ENCODE assay signal across 24 cellular contexts in the genomic region with DNA sequence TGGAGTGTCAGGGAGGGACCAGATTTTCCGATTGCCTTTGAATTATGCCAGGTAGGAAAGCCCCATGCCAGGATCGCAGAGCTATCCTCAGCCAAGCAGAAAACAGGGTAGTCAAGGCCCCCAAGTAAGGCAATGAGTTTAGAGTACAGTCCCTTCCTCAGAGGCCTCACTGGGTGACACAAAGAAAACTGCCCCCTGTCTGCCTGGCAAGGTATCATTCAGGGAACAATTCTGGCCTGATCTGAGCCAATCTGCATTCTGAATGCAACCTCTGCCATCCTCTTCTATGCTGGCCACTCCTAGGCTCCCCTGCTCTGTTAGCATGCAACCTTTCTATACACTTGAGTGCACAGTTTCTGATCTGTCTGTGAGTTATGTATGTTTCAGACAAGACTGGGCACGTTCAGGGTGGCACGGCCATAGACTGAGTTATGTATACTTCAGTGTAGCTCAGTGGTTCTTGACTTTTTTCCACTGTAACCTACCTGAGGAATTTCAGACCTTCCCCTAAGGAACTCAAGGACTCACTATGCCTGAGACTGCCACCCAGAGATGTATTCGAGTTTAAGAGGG.
DNase-seq lines count a peak whose midpoint lies in the region; ATAC-seq, FAIRE-seq and TF ChIP-seq lines count a peak whose summit lies in the region.
"Had no signal": no experiment of that assay in that cellular context is flagged by ENCODE, and none has a peak within 500 bp of the region (broad histone marks: within the 10 kb centered on the region; RNA-seq: fewer than 3 reads in every experiment).

No MANE protein-coding gene starts in this region.

- H3K27me3 Mint-ChIP-seq in CD4-positive, alpha-beta memory T cell = peaks cover 0 to 1% of the 10 kb centered on the region in 2 donors
- H3K27me3 Mint-ChIP-seq: natural killer cell treated with Interleukin-12 subunit alpha and Interleukin-12 subunit beta and Interleukin-15 and Interleukin-18, amount 100 ng/mL, for 72 hours had no signal

- peak; percentile 33 to 54; a peak in 3 of 4 replicates for TF ChIP-seq RAD21 in H1 (IDR thresholded peaks at IDR 0.05 in 1 of 2, conservative IDR thresholded peaks at IDR 0.05 in 1 of 2; ENCODE audit: low read depth in 2 of 2, low read length in 2 of 2)

- intact Hi-C loops in cardiac septum (cut with DNase I) = no loop called here
- intact Hi-C loops in heart right ventricle (cut with DNase I) = no loop called here
- intact Hi-C loops in CD4-positive, alpha-beta memory T cell (cut with micrococcal nuclease) = no loop called here

- no peak overlapping the region for H3K4me2 ChIP-seq in H1 (ENCODE audit: insufficient read depth in 1 of 2, low read depth in 2 of 2, low read length in 2 of 2)
- H3K4me2 ChIP-seq: KMS-11 had no signal

- no peak overlapping the region for H2BK15ac ChIP-seq in H1 (ENCODE audit: low read length)

- no peak overlapping the region for H3K27ac Mint-ChIP-seq in CD4-positive, alpha-beta memory T cell
- H3K27ac Mint-ChIP-seq: activated T-cell treated with anti-CD3 and anti-CD28 coated beads, Interleukin-2, amount 50 U/mL, for 72 hours; natural killer cell treated with Interleukin-12 subunit alpha and Interleukin-12 subunit beta and Interleukin-15 and Interleukin-18, amount 100 ng/mL, for 72 hours had no signal

- no peaks in the 10 kb centered on the region for H3K4me1 Mint-ChIP-seq in CD4-positive, alpha-beta memory T cell
- H3K4me1 Mint-ChIP-seq: central memory CD8-positive, alpha-beta T cell had no signal

- 93 to 95% methylated on average over 5 of the region's 5 CpGs for WGBS in heart right ventricle, 2 donors
- WGBS in H1 (ENCODE audit: extremely low coverage in 1 of 2, insufficient coverage in 1 of 2, insufficient read length in 1 of 2, insufficient replicate concordance in 2 of 2, low coverage in 1 of 2, low lambda C conversion rate in 2 of 2, missing lambda C conversion rate in 1 of 2), 2 experiments = 91% methylated on average over 5 of the region's 5 CpGs; no CpG with 5 or more reads in 1 of the 2 experiments

- no peaks in the 10 kb centered on the region for H3K79me1 ChIP-seq in H1 (ENCODE audit: low read depth, low read length)

- no peak overlapping the region for H4K5ac ChIP-seq in H1 (ENCODE audit: insufficient read length, low read depth, low read length)

- no peak overlapping the region for H3K4me3 Mint-ChIP-seq in CD4-positive, alpha-beta memory T cell
- H3K4me3 Mint-ChIP-seq: activated T-cell treated with anti-CD3 and anti-CD28 coated beads, Interleukin-2, amount 50 U/mL, for 72 hours; central memory CD8-positive, alpha-beta T cell; natural killer cell treated with Interleukin-12 subunit alpha and Interleukin-12 subunit beta and Interleukin-15 and Interleukin-18, amount 100 ng/mL, for 72 hours had no signal

- H3K36me3 ChIP-seq in heart right ventricle = no peaks in the 10 kb centered on the region
- H3K36me3 ChIP-seq in H1 (ENCODE audit: control insufficient read depth in 2 of 4, insufficient read depth in 4 of 4, low read length in 3 of 4) = no peaks in the 10 kb centered on the region
- H3K36me3 ChIP-seq in CD4-positive, alpha-beta memory T cell (ENCODE audit: insufficient read depth, low read length) = no peaks in the 10 kb centered on the region
- H3K36me3 ChIP-seq: BE2C, left ventricle myocardium inferior, right lobe of liver, upper lobe of right lung had no signal

- TF ChIP-seq POLR2A in H1 (IDR thresholded peaks at IDR 0.05; ENCODE audit: control extremely low read depth in 1 of 2, low read depth in 2 of 2, low read length in 2 of 2) = no peak

- H3K27me3 ChIP-seq in heart right ventricle (no peaks in the 10 kb centered on the region), H1 (replicated peaks in 1 of 4; ENCODE audit: control insufficient read depth in 3 of 4, extremely low read depth in 1 of 4, insufficient read depth in 3 of 4, low read length in 3 of 4) (no peaks in the 10 kb centered on the region)
- H3K27me3 ChIP-seq in CD4-positive, alpha-beta memory T cell (ENCODE audit: insufficient read depth, low read length) = no peaks in the 10 kb centered on the region
- H3K27me3 ChIP-seq: BE2C, right lobe of liver, upper lobe of right lung had no signal

- H3K18ac ChIP-seq in H1 (ENCODE audit: extremely low read depth, low read length) = no peak overlapping the region

- H3K9me3 Mint-ChIP-seq in CD4-positive, alpha-beta memory T cell = peaks cover 0 to 2% (median 0%) of the 10 kb centered on the region in 8 donors
- H3K9me3 Mint-ChIP-seq: activated T-cell treated with anti-CD3 and anti-CD28 coated beads, Interleukin-2, amount 50 U/mL, for 72 hours; central memory CD8-positive, alpha-beta T cell; natural killer cell treated with Interleukin-12 subunit alpha and Interleukin-12 subunit beta and Interleukin-15 and Interleukin-18, amount 100 ng/mL, for 72 hours had no signal

- no peak overlapping the region for H3K14ac ChIP-seq in H1 (ENCODE audit: insufficient read length)

- CTCF ChIA-PET in H1 (lab: Charles Lee; ENCODE audit: partially characterized antibody) = interaction anchor here (0.7 to 5.3 kb wide), 19 partner anchors 8 to 370 kb away, joined by 3 to 34 read pairs (median 3); no protein-coding TSS in a partner anchor
- CTCF ChIA-PET in CD4-positive, alpha-beta memory T cell (lab: Charles Lee; ENCODE audit: partially characterized antibody) = no interaction called here

- H3K4me3 ChIP-seq in heart right ventricle (no peak overlapping the region), H1 (ENCODE audit: extremely low read depth in 1 of 4, insufficient read depth in 2 of 4, low read depth in 3 of 4, low read length in 4 of 4) (no peak overlapping the region)
- H3K4me3 ChIP-seq in CD4-positive, alpha-beta memory T cell (ENCODE audit: low read length in 2 of 2) = no peak overlapping the region
- H3K4me3 ChIP-seq: left ventricle myocardium inferior, right lobe of liver, upper lobe of right lung had no signal

- H3K27ac ChIP-seq in heart right ventricle (no peak overlapping the region), H1 (ENCODE audit: low read depth, low read length) (no peak overlapping the region)
- H3K27ac ChIP-seq in CD4-positive, alpha-beta memory T cell (ENCODE audit: low read depth, low read length) = no peak overlapping the region
- H3K27ac ChIP-seq: KMS-11, left ventricle myocardium inferior, parathyroid adenoma, right lobe of liver, upper lobe of right lung had no signal

- no peak overlapping the region for H4K8ac ChIP-seq in H1 (ENCODE audit: extremely low read depth, insufficient read depth, low read length)

- no peak overlapping the region for H3K23ac ChIP-seq in H1 (ENCODE audit: insufficient read length)

- peaks cover 0 to 3% of the 10 kb centered on the region in 2 donors for H3K36me3 Mint-ChIP-seq in CD4-positive, alpha-beta memory T cell
- H3K36me3 Mint-ChIP-seq: natural killer cell treated with Interleukin-12 subunit alpha and Interleukin-12 subunit beta and Interleukin-15 and Interleukin-18, amount 100 ng/mL, for 72 hours had no signal

- no peak overlapping the region for H2AK5ac ChIP-seq in H1 (ENCODE audit: low read depth, low read length)

- H3K4me1 ChIP-seq in heart right ventricle (peaks cover 0 to 4% (median 0%) of the 10 kb centered on the region in 9 donors), H1 (replicated peaks in 1 of 4; ENCODE audit: control insufficient read depth in 3 of 4, insufficient read depth in 4 of 4, low read length in 3 of 4) (peaks cover 0 to 3% (median 1%) of the 10 kb centered on the region in 4 experiments; a peak in 3 of 7 replicates)
- no peaks in the 10 kb centered on the region for H3K4me1 ChIP-seq in CD4-positive, alpha-beta memory T cell (ENCODE audit: insufficient read depth, low read length)
- H3K4me1 ChIP-seq: left ventricle myocardium inferior, parathyroid adenoma, right lobe of liver, upper lobe of right lung had no signal

- no peak overlapping the region for H3K9ac ChIP-seq in H1 (replicated peaks in 1 of 4; ENCODE audit: extremely low read depth in 1 of 4, low read depth in 3 of 4, low read length in 3 of 4)
- H3K9ac ChIP-seq: KMS-11, parathyroid adenoma had no signal

- H2AFZ ChIP-seq in H1 (ENCODE audit: low read length) = no peak overlapping the region
- H2AFZ ChIP-seq: parathyroid adenoma had no signal

- H3K56ac ChIP-seq in H1 (replicated peaks; ENCODE audit: insufficient read length, low read depth, low read length) = no peak overlapping the region

- FAIRE-seq in H1 (lab: Jason Lieb, UNC) = no peak
- FAIRE-seq: endothelial cell of umbilical vein, GM18507 had no signal

- no peak overlapping the region for H2BK5ac ChIP-seq in H1 (ENCODE audit: low read depth, low read length)

- H3K79me2 ChIP-seq in H1 (ENCODE audit: control insufficient read depth in 1 of 2, insufficient read depth in 2 of 2, low read length in 2 of 2) = no peaks in the 10 kb centered on the region
- H3K79me2 ChIP-seq: parathyroid adenoma had no signal

- H4K91ac ChIP-seq in H1 (replicated peaks; ENCODE audit: insufficient read length, low read length) = no peak overlapping the region

- H3K4ac ChIP-seq in H1 (replicated peaks; ENCODE audit: insufficient read length, low read depth, low read length) = no peak overlapping the region

- no peak overlapping the region; the same call in 1 of the 2 replicates for H2BK20ac ChIP-seq in H1 (ENCODE audit: low read length)

- no peaks in the 10 kb centered on the region; the same call in 1 of the 2 replicates for H3K23me2 ChIP-seq in H1 (ENCODE audit: low read depth, low read length)

- POLR2A ChIA-PET in H1 (lab: Charles Lee; ENCODE audit: partially characterized antibody) = no interaction called here
- POLR2A ChIA-PET in CD4-positive, alpha-beta memory T cell (lab: Charles Lee; ENCODE audit: partially characterized antibody) = no interaction called here

- no peak overlapping the region for H2BK120ac ChIP-seq in H1 (replicated peaks; ENCODE audit: low read depth, low read length)

- no peak for ATAC-seq in heart right ventricle
- ATAC-seq: activated T-cell treated with anti-CD3 and anti-CD28 coated beads, Interleukin-2, amount 50 U/mL, for 72 hours; natural killer cell treated with Interleukin-12 subunit alpha and Interleukin-12 subunit beta and Interleukin-15 and Interleukin-18, amount 100 ng/mL, for 72 hours; right lobe of liver; upper lobe of right lung had no signal

- TF ChIP-seq EP300 in H1 (IDR thresholded peaks at IDR 0.05; ENCODE audit: borderline replicate concordance in 1 of 2, low read depth in 2 of 2, low read length in 2 of 2) = no peak

- TF ChIP-seq CTCF in heart right ventricle (IDR thresholded peaks at IDR 0.05) = no peak
- peak; percentile 22 to 64 (median 33); a peak in 3 of 4 replicates for TF ChIP-seq CTCF in H1 (IDR thresholded peaks at IDR 0.05; ENCODE audit: control extremely low read depth in 1 of 3, insufficient read depth in 1 of 3, low read depth in 1 of 3, low read length in 3 of 3)

- no peaks in the 10 kb centered on the region for H4K20me1 ChIP-seq in H1 (replicated peaks in 1 of 2; ENCODE audit: control insufficient read depth in 1 of 2, insufficient read depth in 2 of 2, low read length in 2 of 2)

- no peaks in the 10 kb centered on the region for H3K9me3 ChIP-seq in heart right ventricle
- no peaks in the 10 kb centered on the region for H3K9me3 ChIP-seq in H1 (ENCODE audit: insufficient read depth in 2 of 2, low read depth in 1 of 2, low read length in 1 of 2)
- no peaks in the 10 kb centered on the region for H3K9me3 ChIP-seq in CD4-positive, alpha-beta memory T cell (ENCODE audit: control insufficient read depth in 1 of 2, low read length in 2 of 2)
- H3K9me3 ChIP-seq: BE2C, left ventricle myocardium inferior, right lobe of liver, upper lobe of right lung had no signal

- peak; percentile 26 for DNase-seq in cardiac septum (ENCODE audit: low spot score)
- no peak for DNase-seq in heart right ventricle
- DNase-seq in NCI-H345 (lab: John Stamatoyannopoulos, UW) = peak; percentile 58
- no peak for DNase-seq in H1 (ENCODE audit: low read depth in 1 of 2, low spot score in 2 of 2)
- DNase-seq in NCI-H1092 treated with DMSO at 0.1 percent for 48 hours (lab: John Stamatoyannopoulos, UW) = no peak
- no peak for DNase-seq in SIG-M5 treated with dmso at 0.1 percent for 504 hours (lab: John Stamatoyannopoulos, UW; ENCODE audit: unreplicated experiment)
- no peak for DNase-seq in DMS 273 (lab: John Stamatoyannopoulos, UW; ENCODE audit: unreplicated experiment)
- no peak for DNase-seq in CD4-positive, alpha-beta memory T cell
- DNase-seq: activated CD4-positive, alpha-beta T cell treated with anti-CD3 and anti-CD28 coated beads for 4 hours; activated naive CD4-positive, alpha-beta T cell treated with anti-CD3 and anti-CD28 coated beads, Interleukin-2, amount 50 U/mL, for 16 hours; activated T-cell treated with anti-CD3 and anti-CD28 coated beads, Interleukin-2, amount 50 U/mL, for 72 hours; aorta; left ventricle myocardium inferior; NCI-H2107; right lobe of liver; SHP77; upper lobe of right lung had no signal

- no peak overlapping the region for H2BK12ac ChIP-seq in H1 (ENCODE audit: low read depth, low read length)

Comparison
In these comparisons a context has a peak if more than half of its experiments do, and no peak if none do; other contexts are left out.
1. DNase-seq: peak in cardiac septum (single experiment) and NCI-H345 (single experiment); none in heart right ventricle (0 of 2), H1 (0 of 2), NCI-H1092 treated with DMSO at 0.1 percent for 48 hours (single experiment), SIG-M5 treated with dmso at 0.1 percent for 504 hours (single experiment), DMS 273 (single experiment) and CD4-positive, alpha-beta memory T cell (0 of 5).
2. CTCF ChIP-seq: peak in H1 (3 of 3); none in heart right ventricle (0 of 9).